1 cellular context compared by ENCODE assay signal in the genomic region with DNA sequence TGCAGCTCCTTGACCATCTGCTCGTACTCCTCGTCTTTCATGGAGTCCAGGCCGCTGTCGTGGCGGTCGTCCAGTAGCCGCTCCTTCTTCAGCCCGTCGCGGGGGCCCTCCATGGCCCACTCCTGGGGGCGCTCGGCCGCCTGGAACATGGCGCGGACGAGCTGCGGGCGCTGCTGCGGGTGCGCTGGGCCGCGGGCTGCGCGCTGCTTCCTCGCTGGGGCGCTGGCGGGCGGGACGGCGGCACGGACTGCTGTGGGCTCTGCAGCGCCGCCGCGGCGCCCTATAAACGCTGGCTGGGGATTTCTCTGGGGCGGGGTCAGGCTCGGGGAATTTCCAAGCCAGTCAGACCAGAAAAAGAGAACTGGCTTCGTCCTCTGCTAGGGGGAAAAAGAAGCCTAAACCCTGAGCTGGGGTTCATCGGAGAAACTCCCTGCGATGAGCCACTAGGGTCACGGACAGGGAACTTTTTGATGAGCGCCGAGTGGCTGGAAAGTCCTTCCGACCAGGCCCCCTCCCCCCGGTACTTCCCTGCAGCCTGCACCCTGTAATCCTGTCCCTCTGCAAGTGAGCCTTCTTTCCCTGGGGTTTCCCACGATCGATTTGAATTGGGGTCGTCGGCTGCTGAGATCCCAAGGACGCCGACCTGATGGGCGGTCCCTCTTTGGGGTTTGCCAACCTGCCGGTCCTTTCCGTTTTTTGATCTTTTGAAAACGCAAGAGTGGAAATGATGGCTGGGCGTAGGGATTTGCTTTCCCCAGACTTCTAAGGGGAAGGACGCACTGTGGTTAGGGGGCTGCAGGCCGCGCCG.
TF ChIP-seq lines count a peak whose summit lies in the region.

A gene with protein sequence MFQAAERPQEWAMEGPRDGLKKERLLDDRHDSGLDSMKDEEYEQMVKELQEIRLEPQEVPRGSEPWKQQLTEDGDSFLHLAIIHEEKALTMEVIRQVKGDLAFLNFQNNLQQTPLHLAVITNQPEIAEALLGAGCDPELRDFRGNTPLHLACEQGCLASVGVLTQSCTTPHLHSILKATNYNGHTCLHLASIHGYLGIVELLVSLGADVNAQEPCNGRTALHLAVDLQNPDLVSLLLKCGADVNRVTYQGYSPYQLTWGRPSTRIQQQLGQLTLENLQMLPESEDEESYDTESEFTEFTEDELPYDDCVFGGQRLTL (minus strand): TSS at position 254 of the 808 bp plus-strand sequence. CDS start 105 bp downstream, at position 149.

TF ChIP-seq in HepG2, 621 proteins besides CTCF, POLR2A, EP300 and RAD21 (continued from another document and continues in another):
- TF ChIP-seq GFI1 (CRISPR knock-in tag; IDR thresholded peaks at IDR 0.05; ENCODE audit: borderline replicate concordance) (peak; percentile 74; the same call in 1 of the 2 replicates), MTA3 (CRISPR knock-in tag; IDR thresholded peaks at IDR 0.05) (peak; percentile 88), PHF8 (CRISPR knock-in tag; IDR thresholded peaks at IDR 0.05) (peak; percentile 92), BRD4 (CRISPR knock-in tag; IDR thresholded peaks at IDR 0.05) (peak; percentile 94), ZNF138 (CRISPR knock-in tag; IDR thresholded peaks at IDR 0.05; ENCODE audit: low read depth) (peak; percentile 98), ZNF329 (CRISPR knock-in tag; IDR thresholded peaks at IDR 0.05; ENCODE audit: low read depth) (peak; percentile 89), ATF7-NPFF (CRISPR knock-in tag; IDR thresholded peaks at IDR 0.05; ENCODE audit: low read depth) (peak; percentile 96), KDM3A (CRISPR knock-in tag; IDR thresholded peaks at IDR 0.05; ENCODE audit: low read depth) (peak; percentile 87), ARNT2 (CRISPR knock-in tag; IDR thresholded peaks at IDR 0.05; ENCODE audit: low read depth) (peak; percentile 88), SMYD3 (CRISPR knock-in tag; IDR thresholded peaks at IDR 0.05) (no peak; the same call in 1 of the 2 replicates), SMAD3 (CRISPR knock-in tag; IDR thresholded peaks at IDR 0.05) (peak; percentile 60; the same call in 1 of the 2 replicates), RARG (CRISPR knock-in tag; IDR thresholded peaks at IDR 0.05; ENCODE audit: low read depth) (no peak; the same call in 1 of the 2 replicates), PLRG1 (conservative IDR thresholded peaks at IDR 0.05) (no peak), PHF5A (CRISPR knock-in tag; IDR thresholded peaks at IDR 0.05; ENCODE audit: low read depth, unreplicated experiment) (no peak), NFE2 (CRISPR knock-in tag; IDR thresholded peaks at IDR 0.05) (no peak), REXO4 (CRISPR knock-in tag; IDR thresholded peaks at IDR 0.05; ENCODE audit: borderline replicate concordance) (peak; percentile 94), BRCA1 (CRISPR knock-in tag; IDR thresholded peaks at IDR 0.05) (peak; percentile 82), NR2F2 (IDR thresholded peaks at IDR 0.05; ENCODE audit: borderline replicate concordance, low read depth) (no peak), ZNF563 (CRISPR knock-in tag; IDR thresholded peaks at IDR 0.05) (peak; percentile 98), HNRNPUL1 (IDR thresholded peaks at IDR 0.05; ENCODE audit: low read depth, low read length) (no peak; the same call in 1 of the 2 replicates), SP5 (CRISPR knock-in tag; IDR thresholded peaks at IDR 0.05; ENCODE audit: borderline replicate concordance, low read depth) (peak; percentile 78), NR3C1 (CRISPR knock-in tag; IDR thresholded peaks at IDR 0.05) (no peak), SSRP1 (CRISPR knock-in tag; IDR thresholded peaks at IDR 0.05) (peak; percentile 74; the same call in 1 of the 2 replicates), RCOR2 (CRISPR knock-in tag; IDR thresholded peaks at IDR 0.05) (no peak), SAFB2 (CRISPR knock-in tag; IDR thresholded peaks at IDR 0.05; ENCODE audit: borderline replicate concordance, low read depth) (peak; percentile 98; the same call in 1 of the 2 replicates), ZNF605 (CRISPR knock-in tag; IDR thresholded peaks at IDR 0.05) (peak; percentile 89), SP4 (CRISPR knock-in tag; IDR thresholded peaks at IDR 0.05) (peak; percentile 63; the same call in 1 of the 2 replicates)
- TF ChIP-seq, protein P1, sequence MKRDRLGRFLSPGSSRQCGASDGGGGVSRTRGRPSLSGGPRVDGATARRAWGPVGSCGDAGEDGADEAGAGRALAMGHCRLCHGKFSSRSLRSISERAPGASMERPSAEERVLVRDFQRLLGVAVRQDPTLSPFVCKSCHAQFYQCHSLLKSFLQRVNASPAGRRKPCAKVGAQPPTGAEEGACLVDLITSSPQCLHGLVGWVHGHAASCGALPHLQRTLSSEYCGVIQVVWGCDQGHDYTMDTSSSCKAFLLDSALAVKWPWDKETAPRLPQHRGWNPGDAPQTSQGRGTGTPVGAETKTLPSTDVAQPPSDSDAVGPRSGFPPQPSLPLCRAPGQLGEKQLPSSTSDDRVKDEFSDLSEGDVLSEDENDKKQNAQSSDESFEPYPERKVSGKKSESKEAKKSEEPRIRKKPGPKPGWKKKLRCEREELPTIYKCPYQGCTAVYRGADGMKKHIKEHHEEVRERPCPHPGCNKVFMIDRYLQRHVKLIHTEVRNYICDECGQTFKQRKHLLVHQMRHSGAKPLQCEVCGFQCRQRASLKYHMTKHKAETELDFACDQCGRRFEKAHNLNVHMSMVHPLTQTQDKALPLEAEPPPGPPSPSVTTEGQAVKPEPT (CRISPR knock-in tag; IDR thresholded peaks at IDR 0.05; ENCODE audit: low read depth), result no peak
- TF ChIP-seq, protein P2, sequence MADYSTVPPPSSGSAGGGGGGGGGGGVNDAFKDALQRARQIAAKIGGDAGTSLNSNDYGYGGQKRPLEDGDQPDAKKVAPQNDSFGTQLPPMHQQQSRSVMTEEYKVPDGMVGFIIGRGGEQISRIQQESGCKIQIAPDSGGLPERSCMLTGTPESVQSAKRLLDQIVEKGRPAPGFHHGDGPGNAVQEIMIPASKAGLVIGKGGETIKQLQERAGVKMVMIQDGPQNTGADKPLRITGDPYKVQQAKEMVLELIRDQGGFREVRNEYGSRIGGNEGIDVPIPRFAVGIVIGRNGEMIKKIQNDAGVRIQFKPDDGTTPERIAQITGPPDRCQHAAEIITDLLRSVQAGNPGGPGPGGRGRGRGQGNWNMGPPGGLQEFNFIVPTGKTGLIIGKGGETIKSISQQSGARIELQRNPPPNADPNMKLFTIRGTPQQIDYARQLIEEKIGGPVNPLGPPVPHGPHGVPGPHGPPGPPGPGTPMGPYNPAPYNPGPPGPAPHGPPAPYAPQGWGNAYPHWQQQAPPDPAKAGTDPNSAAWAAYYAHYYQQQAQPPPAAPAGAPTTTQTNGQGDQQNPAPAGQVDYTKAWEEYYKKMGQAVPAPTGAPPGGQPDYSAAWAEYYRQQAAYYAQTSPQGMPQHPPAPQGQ (CRISPR knock-in tag; IDR thresholded peaks at IDR 0.05; ENCODE audit: borderline replicate concordance), result no peak
- TF ChIP-seq, protein P3, sequence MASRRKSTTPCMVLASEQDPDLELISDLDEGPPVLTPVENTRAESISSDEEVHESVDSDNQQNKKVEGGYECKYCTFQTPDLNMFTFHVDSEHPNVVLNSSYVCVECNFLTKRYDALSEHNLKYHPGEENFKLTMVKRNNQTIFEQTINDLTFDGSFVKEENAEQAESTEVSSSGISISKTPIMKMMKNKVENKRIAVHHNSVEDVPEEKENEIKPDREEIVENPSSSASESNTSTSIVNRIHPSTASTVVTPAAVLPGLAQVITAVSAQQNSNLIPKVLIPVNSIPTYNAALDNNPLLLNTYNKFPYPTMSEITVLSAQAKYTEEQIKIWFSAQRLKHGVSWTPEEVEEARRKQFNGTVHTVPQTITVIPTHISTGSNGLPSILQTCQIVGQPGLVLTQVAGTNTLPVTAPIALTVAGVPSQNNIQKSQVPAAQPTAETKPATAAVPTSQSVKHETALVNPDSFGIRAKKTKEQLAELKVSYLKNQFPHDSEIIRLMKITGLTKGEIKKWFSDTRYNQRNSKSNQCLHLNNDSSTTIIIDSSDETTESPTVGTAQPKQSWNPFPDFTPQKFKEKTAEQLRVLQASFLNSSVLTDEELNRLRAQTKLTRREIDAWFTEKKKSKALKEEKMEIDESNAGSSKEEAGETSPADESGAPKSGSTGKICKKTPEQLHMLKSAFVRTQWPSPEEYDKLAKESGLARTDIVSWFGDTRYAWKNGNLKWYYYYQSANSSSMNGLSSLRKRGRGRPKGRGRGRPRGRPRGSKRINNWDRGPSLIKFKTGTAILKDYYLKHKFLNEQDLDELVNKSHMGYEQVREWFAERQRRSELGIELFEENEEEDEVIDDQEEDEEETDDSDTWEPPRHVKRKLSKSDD (CRISPR knock-in tag; IDR thresholded peaks at IDR 0.05; ENCODE audit: low read depth), result peak; percentile 21
- TF ChIP-seq, protein P4, sequence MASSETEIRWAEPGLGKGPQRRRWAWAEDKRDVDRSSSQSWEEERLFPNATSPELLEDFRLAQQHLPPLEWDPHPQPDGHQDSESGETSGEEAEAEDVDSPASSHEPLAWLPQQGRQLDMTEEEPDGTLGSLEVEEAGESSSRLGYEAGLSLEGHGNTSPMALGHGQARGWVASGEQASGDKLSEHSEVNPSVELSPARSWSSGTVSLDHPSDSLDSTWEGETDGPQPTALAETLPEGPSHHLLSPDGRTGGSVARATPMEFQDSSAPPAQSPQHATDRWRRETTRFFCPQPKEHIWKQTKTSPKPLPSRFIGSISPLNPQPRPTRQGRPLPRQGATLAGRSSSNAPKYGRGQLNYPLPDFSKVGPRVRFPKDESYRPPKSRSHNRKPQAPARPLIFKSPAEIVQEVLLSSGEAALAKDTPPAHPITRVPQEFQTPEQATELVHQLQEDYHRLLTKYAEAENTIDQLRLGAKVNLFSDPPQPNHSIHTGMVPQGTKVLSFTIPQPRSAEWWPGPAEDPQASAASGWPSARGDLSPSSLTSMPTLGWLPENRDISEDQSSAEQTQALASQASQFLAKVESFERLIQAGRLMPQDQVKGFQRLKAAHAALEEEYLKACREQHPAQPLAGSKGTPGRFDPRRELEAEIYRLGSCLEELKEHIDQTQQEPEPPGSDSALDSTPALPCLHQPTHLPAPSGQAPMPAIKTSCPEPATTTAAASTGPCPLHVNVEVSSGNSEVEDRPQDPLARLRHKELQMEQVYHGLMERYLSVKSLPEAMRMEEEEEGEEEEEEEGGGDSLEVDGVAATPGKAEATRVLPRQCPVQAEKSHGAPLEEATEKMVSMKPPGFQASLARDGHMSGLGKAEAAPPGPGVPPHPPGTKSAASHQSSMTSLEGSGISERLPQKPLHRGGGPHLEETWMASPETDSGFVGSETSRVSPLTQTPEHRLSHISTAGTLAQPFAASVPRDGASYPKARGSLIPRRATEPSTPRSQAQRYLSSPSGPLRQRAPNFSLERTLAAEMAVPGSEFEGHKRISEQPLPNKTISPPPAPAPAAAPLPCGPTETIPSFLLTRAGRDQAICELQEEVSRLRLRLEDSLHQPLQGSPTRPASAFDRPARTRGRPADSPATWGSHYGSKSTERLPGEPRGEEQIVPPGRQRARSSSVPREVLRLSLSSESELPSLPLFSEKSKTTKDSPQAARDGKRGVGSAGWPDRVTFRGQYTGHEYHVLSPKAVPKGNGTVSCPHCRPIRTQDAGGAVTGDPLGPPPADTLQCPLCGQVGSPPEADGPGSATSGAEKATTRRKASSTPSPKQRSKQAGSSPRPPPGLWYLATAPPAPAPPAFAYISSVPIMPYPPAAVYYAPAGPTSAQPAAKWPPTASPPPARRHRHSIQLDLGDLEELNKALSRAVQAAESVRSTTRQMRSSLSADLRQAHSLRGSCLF (CRISPR knock-in tag; IDR thresholded peaks at IDR 0.05; ENCODE audit: borderline replicate concordance), result 0 out of 2 replicates have a peak, but pooled peaks have one; percentile 79
- TF ChIP-seq, protein P5, sequence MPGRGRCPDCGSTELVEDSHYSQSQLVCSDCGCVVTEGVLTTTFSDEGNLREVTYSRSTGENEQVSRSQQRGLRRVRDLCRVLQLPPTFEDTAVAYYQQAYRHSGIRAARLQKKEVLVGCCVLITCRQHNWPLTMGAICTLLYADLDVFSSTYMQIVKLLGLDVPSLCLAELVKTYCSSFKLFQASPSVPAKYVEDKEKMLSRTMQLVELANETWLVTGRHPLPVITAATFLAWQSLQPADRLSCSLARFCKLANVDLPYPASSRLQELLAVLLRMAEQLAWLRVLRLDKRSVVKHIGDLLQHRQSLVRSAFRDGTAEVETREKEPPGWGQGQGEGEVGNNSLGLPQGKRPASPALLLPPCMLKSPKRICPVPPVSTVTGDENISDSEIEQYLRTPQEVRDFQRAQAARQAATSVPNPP (CRISPR knock-in tag; IDR thresholded peaks at IDR 0.05), result peak; percentile 84
- TF ChIP-seq, protein P6, sequence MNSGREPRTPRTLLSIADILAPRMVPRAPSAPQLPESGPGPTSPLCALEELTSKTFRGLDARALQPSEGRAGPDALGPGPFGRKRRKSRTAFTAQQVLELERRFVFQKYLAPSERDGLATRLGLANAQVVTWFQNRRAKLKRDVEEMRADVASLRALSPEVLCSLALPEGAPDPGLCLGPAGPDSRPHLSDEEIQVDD (CRISPR knock-in tag; IDR thresholded peaks at IDR 0.05; ENCODE audit: borderline replicate concordance), result peak; percentile 97
- TF ChIP-seq, protein P7, sequence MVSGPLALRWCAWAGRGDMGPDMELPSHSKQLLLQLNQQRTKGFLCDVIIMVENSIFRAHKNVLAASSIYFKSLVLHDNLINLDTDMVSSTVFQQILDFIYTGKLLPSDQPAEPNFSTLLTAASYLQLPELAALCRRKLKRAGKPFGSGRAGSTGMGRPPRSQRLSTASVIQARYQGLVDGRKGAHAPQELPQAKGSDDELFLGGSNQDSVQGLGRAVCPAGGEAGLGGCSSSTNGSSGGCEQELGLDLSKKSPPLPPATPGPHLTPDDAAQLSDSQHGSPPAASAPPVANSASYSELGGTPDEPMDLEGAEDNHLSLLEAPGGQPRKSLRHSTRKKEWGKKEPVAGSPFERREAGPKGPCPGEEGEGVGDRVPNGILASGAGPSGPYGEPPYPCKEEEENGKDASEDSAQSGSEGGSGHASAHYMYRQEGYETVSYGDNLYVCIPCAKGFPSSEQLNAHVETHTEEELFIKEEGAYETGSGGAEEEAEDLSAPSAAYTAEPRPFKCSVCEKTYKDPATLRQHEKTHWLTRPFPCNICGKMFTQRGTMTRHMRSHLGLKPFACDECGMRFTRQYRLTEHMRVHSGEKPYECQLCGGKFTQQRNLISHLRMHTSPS (CRISPR knock-in tag; IDR thresholded peaks at IDR 0.05; ENCODE audit: low read depth), result no peak; the same call in 1 of the 2 replicates
- TF ChIP-seq, protein P8, sequence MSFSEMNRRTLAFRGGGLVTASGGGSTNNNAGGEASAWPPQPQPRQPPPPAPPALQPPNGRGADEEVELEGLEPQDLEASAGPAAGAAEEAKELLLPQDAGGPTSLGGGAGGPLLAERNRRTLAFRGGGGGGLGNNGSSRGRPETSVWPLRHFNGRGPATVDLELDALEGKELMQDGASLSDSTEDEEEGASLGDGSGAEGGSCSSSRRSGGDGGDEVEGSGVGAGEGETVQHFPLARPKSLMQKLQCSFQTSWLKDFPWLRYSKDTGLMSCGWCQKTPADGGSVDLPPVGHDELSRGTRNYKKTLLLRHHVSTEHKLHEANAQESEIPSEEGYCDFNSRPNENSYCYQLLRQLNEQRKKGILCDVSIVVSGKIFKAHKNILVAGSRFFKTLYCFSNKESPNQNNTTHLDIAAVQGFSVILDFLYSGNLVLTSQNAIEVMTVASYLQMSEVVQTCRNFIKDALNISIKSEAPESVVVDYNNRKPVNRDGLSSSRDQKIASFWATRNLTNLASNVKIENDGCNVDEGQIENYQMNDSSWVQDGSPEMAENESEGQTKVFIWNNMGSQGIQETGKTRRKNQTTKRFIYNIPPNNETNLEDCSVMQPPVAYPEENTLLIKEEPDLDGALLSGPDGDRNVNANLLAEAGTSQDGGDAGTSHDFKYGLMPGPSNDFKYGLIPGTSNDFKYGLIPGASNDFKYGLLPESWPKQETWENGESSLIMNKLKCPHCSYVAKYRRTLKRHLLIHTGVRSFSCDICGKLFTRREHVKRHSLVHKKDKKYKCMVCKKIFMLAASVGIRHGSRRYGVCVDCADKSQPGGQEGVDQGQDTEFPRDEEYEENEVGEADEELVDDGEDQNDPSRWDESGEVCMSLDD (CRISPR knock-in tag; IDR thresholded peaks at IDR 0.05; ENCODE audit: borderline replicate concordance), result peak; percentile 91
